Comparison of ENCODE assay signal across 12 cellular contexts in genomic region chr1:234874291-234875288, GRCh38.
DNase-seq lines count a peak whose midpoint lies in the region; ATAC-seq and TF ChIP-seq lines count a peak whose summit lies in the region.
"Had no signal": no experiment of that assay in that cellular context is flagged by ENCODE, and none has a peak within 500 bp of the region (broad histone marks: within the 10 kb centered on the region; RNA-seq: fewer than 3 reads in every experiment).

No MANE protein-coding gene starts in this region.

- TF ChIP-seq EP300 in sigmoid colon (IDR thresholded peaks at IDR 0.05) = no peak

- CTCF ChIA-PET in PC-9 (lab: Charles Lee) = interaction anchor here (0.8 kb wide), 1 partner anchor 209 kb away, joined by 3 read pairs; no protein-coding TSS in a partner anchor

- H3K9me3 ChIP-seq in PC-9 (ENCODE audit: insufficient read depth, low read depth) = no peaks in the 10 kb centered on the region
- no peaks in the 10 kb centered on the region for H3K9me3 ChIP-seq in sigmoid colon
- no peaks in the 10 kb centered on the region for H3K9me3 ChIP-seq in WERI-Rb-1 (ENCODE audit: severe bottlenecking)
- H3K9me3 ChIP-seq: testis had no signal

- H3K27me3 ChIP-seq in PC-9 (ENCODE audit: insufficient read depth, low read depth) = no peaks in the 10 kb centered on the region
- H3K27me3 ChIP-seq in sigmoid colon = no peaks in the 10 kb centered on the region
- no peaks in the 10 kb centered on the region for H3K27me3 ChIP-seq in WERI-Rb-1 (ENCODE audit: insufficient read depth, low read depth, severe bottlenecking)
- H3K27me3 ChIP-seq: testis had no signal

- H3K36me3 ChIP-seq in PC-9 (ENCODE audit: low read depth) = no peaks in the 10 kb centered on the region
- H3K36me3 ChIP-seq in sigmoid colon = no peaks in the 10 kb centered on the region
- no peaks in the 10 kb centered on the region for H3K36me3 ChIP-seq in WERI-Rb-1

- H3K4me1 ChIP-seq in PC-9 (replicated peaks; ENCODE audit: insufficient read depth) = peaks cover 74% of the 10 kb centered on the region
- peaks cover 0 to 7% (median 0%) of the 10 kb centered on the region in 4 donors for H3K4me1 ChIP-seq in sigmoid colon

- peaks cover 7% of the 10 kb centered on the region; the same call in 1 of the 2 replicates for H3K79me2 ChIP-seq in PC-9 (ENCODE audit: low read depth)

- DNase-seq in GDM1 (lab: John Stamatoyannopoulos, UW) = peak; percentile 37
- DNase-seq in PC-9 = peak; percentile 62 to 98
- DNase-seq in glomerular visceral epithelial cell (ENCODE audit: extremely low spot score) = peak; percentile 87
- DNase-seq in sigmoid colon = peak; percentile 52
- no peak for DNase-seq in WERI-Rb-1
- no peak for DNase-seq in activated CD4-positive, alpha-beta T cell treated with anti-CD3 and anti-CD28 coated beads, Interleukin-2, amount 10 ng/mL, durations not matched to agents 24 days and 14 days
- no peak for DNase-seq in SHP77 (lab: John Stamatoyannopoulos, UW)
- DNase-seq: activated naive CD8-positive, alpha-beta T cell treated with anti-CD3 and anti-CD28 coated beads, Interleukin-2, amount 10 ng/mL, durations not matched to agents 7 days and 5 days; testis had no signal

- H3K4me2 ChIP-seq in PC-9 = peak overlapping the region; percentile 76

- no peaks in the 10 kb centered on the region for H3K36me3 Mint-ChIP-seq in activated CD4-positive, alpha-beta T cell treated with anti-CD3 and anti-CD28 coated beads, Interleukin-2, amount 10 ng/mL, durations not matched to agents 24 days and 14 days (ENCODE audit: low read depth)
- H3K36me3 Mint-ChIP-seq: activated naive CD8-positive, alpha-beta T cell treated with anti-CD3 and anti-CD28 coated beads, Interleukin-2, amount 10 ng/mL, durations not matched to agents 7 days and 5 days had no signal

- TF ChIP-seq CTCF in PC-9 (conservative IDR thresholded peaks at IDR 0.05) (no peak), sigmoid colon (IDR thresholded peaks at IDR 0.05) (no peak), WERI-Rb-1 (IDR thresholded peaks at IDR 0.05; ENCODE audit: low read depth, low read length) (no peak)

- no peaks in the 10 kb centered on the region for H3K27me3 Mint-ChIP-seq in activated CD4-positive, alpha-beta T cell treated with anti-CD3 and anti-CD28 coated beads, Interleukin-2, amount 10 ng/mL, durations not matched to agents 24 days and 14 days
- H3K27me3 Mint-ChIP-seq: activated naive CD8-positive, alpha-beta T cell treated with anti-CD3 and anti-CD28 coated beads, Interleukin-2, amount 10 ng/mL, durations not matched to agents 7 days and 5 days had no signal

- no peaks in the 10 kb centered on the region for H3K9me3 Mint-ChIP-seq in activated CD4-positive, alpha-beta T cell treated with anti-CD3 and anti-CD28 coated beads, Interleukin-2, amount 10 ng/mL, durations not matched to agents 24 days and 14 days
- H3K9me3 Mint-ChIP-seq: activated naive CD8-positive, alpha-beta T cell treated with anti-CD3 and anti-CD28 coated beads, Interleukin-2, amount 10 ng/mL, durations not matched to agents 7 days and 5 days; T-helper 2 cell treated with Interferon-gamma antibody and Interleukin-4, amounts not matched to agents 5 μg/mL and 100 μg/mL, for 36 hours had no signal

- POLR2A ChIA-PET in PC-9 (lab: Charles Lee; ENCODE audit: unreplicated experiment) = no interaction called here

- H4K20me1 ChIP-seq in PC-9 (ENCODE audit: insufficient read depth) = no peaks in the 10 kb centered on the region

- TSS peak; percentile 50 for BruUV-seq in PC-9 (replicated peaks; lab: Mats Ljungman, UMichigan)

- TF ChIP-seq POLR2A in sigmoid colon (IDR thresholded peaks at IDR 0.05) = no peak

- peak overlapping the region; percentile 45; the same call in 1 of the 2 replicates for H3K4me3 ChIP-seq in PC-9
- no peak overlapping the region for H3K4me3 ChIP-seq in sigmoid colon
- H3K4me3 ChIP-seq in WERI-Rb-1 (ENCODE audit: low read depth, low read length) = no peak overlapping the region
- H3K4me3 ChIP-seq: coronary artery, testis had no signal

- 89 to 93% methylated on average over 20 of the region's 20 CpGs for WGBS in sigmoid colon, 2 donors

- H3F3A ChIP-seq in PC-9 (ENCODE audit: insufficient read depth, low read depth) = peaks cover 53% of the 10 kb centered on the region

- no peak overlapping the region for H3K27ac Mint-ChIP-seq in activated CD4-positive, alpha-beta T cell treated with anti-CD3 and anti-CD28 coated beads, Interleukin-2, amount 10 ng/mL, durations not matched to agents 24 days and 14 days
- H3K27ac Mint-ChIP-seq: activated naive CD8-positive, alpha-beta T cell treated with anti-CD3 and anti-CD28 coated beads, Interleukin-2, amount 10 ng/mL, durations not matched to agents 7 days and 5 days had no signal

- H2AFZ ChIP-seq in PC-9 = no peak overlapping the region

- peak overlapping the region; percentile 99 for H3K27ac ChIP-seq in PC-9
- H3K27ac ChIP-seq in sigmoid colon = no peak overlapping the region
- no peak overlapping the region for H3K27ac ChIP-seq in WERI-Rb-1
- H3K27ac ChIP-seq: coronary artery, testis had no signal

- ATAC-seq in GM18868 (IDR thresholded peaks at IDR 0.05; ENCODE audit: unreplicated experiment) = no peak

- H3K4me1 Mint-ChIP-seq in activated CD4-positive, alpha-beta T cell treated with anti-CD3 and anti-CD28 coated beads, Interleukin-2, amount 10 ng/mL, durations not matched to agents 24 days and 14 days = peaks cover 41% of the 10 kb centered on the region

- no peaks in the 10 kb centered on the region for H3K9me2 ChIP-seq in PC-9 (ENCODE audit: insufficient read depth)

- intact Hi-C loops in PC-9 (cut with micrococcal nuclease; ENCODE audit: unreplicated experiment) = loop anchor here (1.0 to 2.0 kb wide), 5 partner anchors 25 to 262 kb away; no protein-coding TSS in a partner anchor
- intact Hi-C loops in sigmoid colon (cut with DNase I) = no loop called here
- intact Hi-C loops in activated CD4-positive, alpha-beta T cell treated with anti-CD3 and anti-CD28 coated beads, Interleukin-2, amount 10 ng/mL, durations not matched to agents 24 days and 14 days (cut with micrococcal nuclease) = loop anchor here (5.0 kb wide), 1 partner anchor 102 kb away; no protein-coding TSS in a partner anchor

- H3K4me3 Mint-ChIP-seq in activated CD4-positive, alpha-beta T cell treated with anti-CD3 and anti-CD28 coated beads, Interleukin-2, amount 10 ng/mL, durations not matched to agents 24 days and 14 days = no peak overlapping the region
- H3K4me3 Mint-ChIP-seq: activated naive CD8-positive, alpha-beta T cell treated with anti-CD3 and anti-CD28 coated beads, Interleukin-2, amount 10 ng/mL, durations not matched to agents 7 days and 5 days; T-helper 2 cell treated with Interferon-gamma antibody and Interleukin-4, amounts not matched to agents 5 μg/mL and 100 μg/mL, for 36 hours had no signal

Comparison
In these comparisons a context has a peak if more than half of its experiments do, and no peak if none do; other contexts are left out.
1. DNase-seq: peak in GDM1 (single experiment), PC-9 (2 of 2), glomerular visceral epithelial cell (single experiment) and sigmoid colon (single experiment); none in WERI-Rb-1 (single experiment), activated CD4-positive, alpha-beta T cell treated with anti-CD3 and anti-CD28 coated beads, Interleukin-2, amount 10 ng/mL, durations not matched to agents 24 days and 14 days (single experiment) and SHP77 (0 of 2).